ENCODE assay signal across 8 cellular contexts in the genomic region with DNA sequence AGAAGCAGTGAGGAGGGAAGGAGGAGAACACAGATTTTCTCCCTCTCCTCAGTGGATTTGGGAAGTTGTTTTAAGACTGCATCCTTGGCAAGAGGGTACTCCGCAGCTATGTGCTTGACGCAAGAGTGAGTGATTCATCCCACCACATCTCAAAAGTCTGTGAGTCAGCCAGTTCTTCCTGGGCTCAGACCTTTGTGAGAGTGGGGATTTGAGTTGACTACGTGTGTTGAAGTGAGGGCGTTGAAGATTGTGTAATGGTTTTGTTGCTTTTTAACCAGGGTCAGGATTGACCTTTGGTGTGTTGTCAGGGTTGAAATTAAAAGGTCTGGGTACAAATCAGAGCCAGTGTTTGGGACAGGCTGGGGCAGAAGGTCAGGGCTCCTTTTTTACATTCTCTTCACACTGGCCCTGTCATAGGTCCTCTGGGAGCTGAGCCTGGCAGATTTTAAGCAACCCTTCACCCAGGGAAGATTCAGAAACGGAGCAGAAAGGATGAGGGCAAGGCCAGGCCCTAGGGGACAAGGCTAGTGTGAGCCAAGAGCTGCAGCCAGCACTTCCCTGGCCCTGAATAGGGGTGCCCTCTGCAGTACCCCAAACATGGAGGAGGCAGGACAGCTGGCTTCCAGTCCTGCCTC. TPM values are rescaled to one million over a fixed set of nuclear protein-coding genes. Genes with fewer than 3 reads are reported as not detected.
DNase-seq lines count a peak whose midpoint lies in the region; ATAC-seq and TF ChIP-seq lines count a peak whose summit lies in the region.
"Had no signal": no experiment of that assay in that cellular context is flagged by ENCODE, and none has a peak within 500 bp of the region (broad histone marks: within the 10 kb centered on the region; RNA-seq: fewer than 3 reads in every experiment).

No MANE protein-coding gene starts in this region.

- no peak for TF ChIP-seq CTCF in fibroblast of villous mesenchyme (IDR thresholded peaks at IDR 0.05; ENCODE audit: insufficient read depth, low read depth, low read length)

- no peak overlapping the region for H3K4me3 ChIP-seq in fibroblast of villous mesenchyme (ENCODE audit: low read depth, low read length)
- no peak overlapping the region for H3K4me3 ChIP-seq in skeletal muscle cell (ENCODE audit: low read depth, low read length)

- DNase-seq in HS-5 (ENCODE audit: low read depth) (peak; percentile 98), SW 1271 (lab: John Stamatoyannopoulos, UW) (peak; percentile 95 to 97), fibroblast of villous mesenchyme (ENCODE audit: low read depth) (peak; percentile 100), skeletal muscle cell (ENCODE audit: low read depth) (peak; percentile 100)

- no peak for ATAC-seq in HG02852 (IDR thresholded peaks at IDR 0.05; ENCODE audit: unreplicated experiment)
- ATAC-seq in HG03196 (IDR thresholded peaks at IDR 0.05; ENCODE audit: unreplicated experiment), result no peak
- no peak for ATAC-seq in HG02938 (IDR thresholded peaks at IDR 0.05; ENCODE audit: unreplicated experiment)

RNA-seq across cellular contexts. Expression of gene C11orf86, which starts 4.2 kb away (rescaled TPM):
- not detected in 2 replicates for total RNA-seq in fibroblast of villous mesenchyme
- total RNA-seq: mononuclear cell had no signal

RNA-seq across cellular contexts. Expression of gene PC, which starts 12.7 kb away (rescaled TPM):
- total RNA-seq in fibroblast of villous mesenchyme, result 11.7 and 12.6 TPM in 2 replicates

RNA-seq across cellular contexts. Expression of gene SYT12, which starts 52.0 kb away (rescaled TPM):
- total RNA-seq in fibroblast of villous mesenchyme, result 0.43 and 0.64 TPM in 2 replicates
